Comparison of ENCODE assay signal across 12 cellular contexts in the genomic region with DNA sequence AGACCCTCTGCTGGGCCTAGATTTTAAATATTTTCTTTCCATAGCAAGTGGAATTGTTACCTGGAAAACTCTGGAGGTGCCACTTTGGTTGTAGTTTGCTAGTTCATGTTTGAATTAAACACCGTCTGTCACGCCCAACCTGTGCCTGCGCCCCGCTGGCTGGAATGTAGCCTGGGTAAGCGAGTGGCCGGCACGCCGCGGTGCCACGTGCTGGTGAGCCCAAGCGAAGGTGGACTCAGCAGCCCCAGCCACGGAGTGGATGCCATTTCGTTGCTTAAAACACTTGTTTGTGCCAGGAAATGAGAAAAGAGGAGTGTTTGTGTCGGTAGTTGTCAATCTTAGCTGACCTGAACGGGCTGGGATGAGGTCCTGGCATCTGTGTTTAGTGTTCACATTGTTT. TPM values are rescaled to one million over a fixed set of nuclear protein-coding genes. Genes with fewer than 3 reads are reported as not detected.
A peak's percentile ranks its signal among the peaks of the same experiment; 100 is the strongest.
DNase-seq lines count a peak whose midpoint lies in the region; ATAC-seq and TF ChIP-seq lines count a peak whose summit lies in the region.
"Had no signal": no experiment of that assay in that cellular context is flagged by ENCODE, and none has a peak within 500 bp of the region (broad histone marks: within the 10 kb centered on the region; RNA-seq: fewer than 3 reads in every experiment).

No MANE protein-coding gene starts in this region.

- intact Hi-C loops in spleen (cut with DNase I; ENCODE audit: low total_unique reads): no loop called here

- H3K27ac ChIP-seq in VCaP (peak overlapping the region; percentile 88), spleen (no peak overlapping the region)
- H3K27ac ChIP-seq: foreskin keratinocyte had no signal

- H3K36me3 Mint-ChIP-seq in activated T-cell treated with anti-CD3 and anti-CD28 coated beads, Interleukin-2, amount 50 U/mL, for 4 hours (ENCODE audit: insufficient read depth): peaks cover 6% of the 10 kb centered on the region
- peaks cover 4% of the 10 kb centered on the region for H3K36me3 Mint-ChIP-seq in glutamatergic neuron (ENCODE audit: unreplicated experiment)

- H3K9me3 Mint-ChIP-seq in activated T-cell treated with anti-CD3 and anti-CD28 coated beads, Interleukin-2, amount 50 U/mL, for 4 hours: no peaks in the 10 kb centered on the region
- H3K9me3 Mint-ChIP-seq in glutamatergic neuron (ENCODE audit: unreplicated experiment): peaks cover 5% of the 10 kb centered on the region

- no peaks in the 10 kb centered on the region for H3K9me3 ChIP-seq in spleen

- H3K36me3 ChIP-seq in spleen: peaks cover 0 to 41% (median 0%) of the 10 kb centered on the region in 6 donors

- no peak for DNase-seq in activated T-cell treated with anti-CD3 and anti-CD28 coated beads, Interleukin-2, amount 50 U/mL, for 4 hours
- no peak for DNase-seq in activated T-cell treated with anti-CD3 and anti-CD28 coated beads, Interleukin-2, amount 50 U/mL, for 48 hours
- DNase-seq in glutamatergic neuron (no peak), spleen (peak; percentile 80), NCI-H2171 (lab: John Stamatoyannopoulos, UW) (no peak), amygdala (lab: John Stamatoyannopoulos, UW) (no peak), middle frontal gyrus (ENCODE audit: extremely low spot score, low spot score) (no peak)
- DNase-seq: foreskin keratinocyte; KG1; NCI-H2081; stimulated activated CD4-positive, alpha-beta T cell treated with anti-CD3 and anti-CD28 coated beads, Interleukin-4, amount 100 ng/mL, for 24 hours had no signal

- ATAC-seq in activated T-cell treated with anti-CD3 and anti-CD28 coated beads, Interleukin-2, amount 50 U/mL, for 4 hours: no peak
- ATAC-seq: foreskin keratinocyte had no signal

- 88 to 93% (median 92%) methylated on average over 15 of the region's 15 CpGs for WGBS in spleen, 5 donors

- no peaks in the 10 kb centered on the region for H3K27me3 Mint-ChIP-seq in activated T-cell treated with anti-CD3 and anti-CD28 coated beads, Interleukin-2, amount 50 U/mL, for 4 hours (ENCODE audit: low read depth)
- H3K27me3 Mint-ChIP-seq in glutamatergic neuron (ENCODE audit: unreplicated experiment): peaks cover 11% of the 10 kb centered on the region

- H3K4me3 ChIP-seq in spleen: no peak overlapping the region

- peak overlapping the region; percentile 41 for H3K4me3 Mint-ChIP-seq in activated T-cell treated with anti-CD3 and anti-CD28 coated beads, Interleukin-2, amount 50 U/mL, for 4 hours
- H3K4me3 Mint-ChIP-seq in glutamatergic neuron (ENCODE audit: unreplicated experiment): peak overlapping the region; percentile 57

- H3K4me1 Mint-ChIP-seq in activated T-cell treated with anti-CD3 and anti-CD28 coated beads, Interleukin-2, amount 50 U/mL, for 4 hours (ENCODE audit: low read depth): peaks cover 36% of the 10 kb centered on the region
- H3K4me1 Mint-ChIP-seq in glutamatergic neuron (ENCODE audit: low read depth, unreplicated experiment): peaks cover 16% of the 10 kb centered on the region

- peaks cover 21 to 86% (median 64%) of the 10 kb centered on the region in 6 donors for H3K4me1 ChIP-seq in spleen
- H3K4me1 ChIP-seq: foreskin keratinocyte had no signal

- no peaks in the 10 kb centered on the region for H3K27me3 ChIP-seq in spleen (replicated peaks in 1 of 7)
- H3K27me3 ChIP-seq: foreskin keratinocyte had no signal

- no peak for TF ChIP-seq POLR2A in spleen (IDR thresholded peaks at IDR 0.05)

- no peak overlapping the region for H3K27ac Mint-ChIP-seq in glutamatergic neuron (ENCODE audit: unreplicated experiment)

- TF ChIP-seq CTCF in VCaP (conservative IDR thresholded peaks at IDR 0.05) (no peak), glutamatergic neuron (IDR thresholded peaks at IDR 0.05; ENCODE audit: partially characterized antibody, unreplicated experiment) (no peak), spleen (IDR thresholded peaks at IDR 0.05 in 8 of 11, conservative IDR thresholded peaks at IDR 0.05 in 3 of 11) (no peak)

RNA-seq across cellular contexts. Expression of a gene that starts 2.7 kb away (rescaled TPM):
- total RNA-seq in activated T-cell treated with anti-CD3 and anti-CD28 coated beads, Interleukin-2, amount 50 U/mL, for 4 hours: 10 to 100 TPM; 47.9 to 55.3 (median 52.1) TPM
- total RNA-seq in glutamatergic neuron (ENCODE audit: unreplicated experiment) (70.2 TPM), spleen (10 to 100 TPM; 25.4 to 39.5 (median 34.4) TPM)
- 10 to 100 TPM; 40.0 to 63.0 (median 53.9) TPM for polyA plus RNA-seq in spleen

RNA-seq across cellular contexts. Expression of a gene that starts 46.8 kb away (rescaled TPM):
- total RNA-seq in activated T-cell treated with anti-CD3 and anti-CD28 coated beads, Interleukin-2, amount 50 U/mL, for 4 hours: 10 to 100 TPM; 61.5 to 69.1 (median 63.0) TPM
- total RNA-seq in glutamatergic neuron (ENCODE audit: unreplicated experiment): 879 TPM
- 100 to 1,000 TPM; 103 to 181 (median 154) TPM for total RNA-seq in spleen
- polyA plus RNA-seq in spleen: 10 to 100 TPM; 33.2 to 59.5 (median 54.9) TPM
